ENCODE assay signal across 25 cellular contexts in the genomic region with DNA sequence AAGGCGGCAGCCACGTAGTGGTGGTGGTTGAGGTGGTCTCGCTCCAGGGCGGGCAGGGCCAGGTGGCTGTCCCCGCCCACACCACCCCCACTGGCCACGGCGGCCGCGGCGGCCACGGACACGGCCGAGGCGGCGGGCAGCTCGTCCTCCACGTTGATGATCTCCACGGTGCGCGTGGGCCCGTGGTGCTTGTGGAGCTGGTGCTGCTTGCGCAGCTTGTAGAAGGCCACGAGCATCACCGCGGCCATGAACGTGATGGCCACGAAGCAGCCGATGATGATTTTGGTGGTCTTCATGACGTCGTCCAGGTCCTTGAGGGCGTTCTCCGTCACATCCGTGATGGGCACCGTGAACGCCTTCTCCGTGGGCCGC. TPM values are rescaled to one million over a fixed set of nuclear protein-coding genes. Genes with fewer than 3 reads are reported as not detected.
DNase-seq lines count a peak whose midpoint lies in the region; ATAC-seq, FAIRE-seq and TF ChIP-seq lines count a peak whose summit lies in the region.
"Had no signal": no experiment of that assay in that cellular context is flagged by ENCODE, and none has a peak within 500 bp of the region (broad histone marks: within the 10 kb centered on the region; RNA-seq: fewer than 3 reads in every experiment).

No MANE protein-coding gene starts in this region.

- no peak for TF ChIP-seq EP300 in K562 (IDR thresholded peaks at IDR 0.05; ENCODE audit: low read length)

- POLR2A ChIA-PET in K562 (lab: Yijun Ruan, JAX) = no interaction called here

- no peak overlapping the region for H2AFZ ChIP-seq in K562 (ENCODE audit: low read depth, low read length)
- H2AFZ ChIP-seq in neuronal stem cell (ENCODE audit: low read length) = no peak overlapping the region
- H2AFZ ChIP-seq: GM23248 had no signal

- no peak for TF ChIP-seq CTCF in GM20000 (IDR thresholded peaks at IDR 0.05; ENCODE audit: extremely low read depth, missing control alignments)
- no peak for TF ChIP-seq CTCF in K562 (IDR thresholded peaks at IDR 0.05 in 2 of 3, conservative IDR thresholded peaks at IDR 0.05 in 1 of 3; ENCODE audit: insufficient read depth in 2 of 3, low read depth in 1 of 3, low read length in 3 of 3)
- no peak for TF ChIP-seq CTCF in endodermal cell (conservative IDR thresholded peaks at IDR 0.05)

- H3K4me2 ChIP-seq in K562 (ENCODE audit: insufficient read depth, low read length) = no peak overlapping the region
- H3K4me2 ChIP-seq in neuronal stem cell (ENCODE audit: insufficient read depth, low read length, poor library complexity, severe bottlenecking) = no peak overlapping the region
- H3K4me2 ChIP-seq: BLaER1 treated with 17β-estradiol and CSF1 and Interleukin-3, amounts not matched to agents 10 nM and 100 nM had no signal

- H2BK120ac ChIP-seq in neuronal stem cell (ENCODE audit: low read depth, low read length) = no peak overlapping the region

- H3K4me3 ChIP-seq in K562 = no peak overlapping the region
- no peak overlapping the region for H3K4me3 ChIP-seq in endodermal cell (ENCODE audit: low read length)
- no peak overlapping the region for H3K4me3 ChIP-seq in neuronal stem cell (ENCODE audit: low read length in 2 of 2)
- H3K4me3 ChIP-seq: BLaER1 treated with 17β-estradiol and CSF1 and Interleukin-3, amounts not matched to agents 10 nM and 100 nM; GM12878; GM23248 had no signal

- H3K27me3 Mint-ChIP-seq in endodermal cell (ENCODE audit: insufficient read depth) = peaks cover 44% of the 10 kb centered on the region

- no peak for FAIRE-seq in K562 (lab: Jason Lieb, UNC)
- FAIRE-seq: A549, D721Med, GM12878 had no signal

- peak overlapping the region; percentile 22 for H2BK12ac ChIP-seq in neuronal stem cell (ENCODE audit: low read length)

- no peak overlapping the region for H3K18ac ChIP-seq in neuronal stem cell (ENCODE audit: low read length)

- WGBS in K562 (ENCODE audit: insufficient coverage, low coverage, missing lambda C conversion rate) = 77% methylated on average over 6 of the region's 37 CpGs
- WGBS in endodermal cell (ENCODE audit: insufficient coverage in 1 of 2, insufficient read length in 1 of 2), 2 experiments = 89 to 95% methylated on average over 24 to 37 of the region's 37 CpGs
- no CpG with 5 or more reads among the region's 37 CpGs for WGBS in neuronal stem cell (ENCODE audit: extremely low coverage in 2 of 2, insufficient read length in 2 of 2, insufficient replicate concordance in 1 of 2), 2 donors

- no peak overlapping the region for H3K4me3 Mint-ChIP-seq in endodermal cell
- H3K4me3 Mint-ChIP-seq: CD14-positive monocyte; CD4-positive, alpha-beta T cell; CD8-positive, alpha-beta memory T cell; H9 had no signal

- H4K91ac ChIP-seq in neuronal stem cell (ENCODE audit: low read depth, low read length, poor library complexity) = no peak overlapping the region

- H3K27ac Mint-ChIP-seq in endodermal cell = no peak overlapping the region
- H3K27ac Mint-ChIP-seq: CD14-positive monocyte; CD4-positive, alpha-beta T cell had no signal

- H3K79me1 ChIP-seq in neuronal stem cell (ENCODE audit: low read depth, low read length) = peaks cover 17% of the 10 kb centered on the region

- no peaks in the 10 kb centered on the region for H3K79me2 ChIP-seq in K562 (ENCODE audit: control insufficient read depth, insufficient read depth, low read length)

- peaks cover 0 to 37% of the 10 kb centered on the region in 2 experiments; a peak in 2 of 5 replicates for H3K4me1 ChIP-seq in K562 (replicated peaks in 1 of 2; ENCODE audit: control insufficient read depth in 2 of 2, insufficient read depth in 2 of 2, low read length in 2 of 2)
- no peaks in the 10 kb centered on the region for H3K4me1 ChIP-seq in endodermal cell (ENCODE audit: control insufficient read depth, insufficient read depth, low read length)
- peaks cover 17 to 19% of the 10 kb centered on the region in 2 donors for H3K4me1 ChIP-seq in neuronal stem cell (ENCODE audit: control insufficient read depth in 2 of 2, insufficient read depth in 1 of 2, low read depth in 1 of 2, low read length in 2 of 2)

- BruUV-seq in K562 (replicated peaks; lab: Mats Ljungman, UMichigan) = no TSS peak

- no peak overlapping the region for H2BK15ac ChIP-seq in neuronal stem cell (ENCODE audit: low read length)

- H4K20me1 ChIP-seq in K562 (replicated peaks; ENCODE audit: control insufficient read depth, insufficient read depth, low read length) = no peaks in the 10 kb centered on the region
- H4K20me1 ChIP-seq: BLaER1 treated with 17β-estradiol and CSF1 and Interleukin-3, amounts not matched to agents 10 nM and 100 nM had no signal

- TF ChIP-seq RAD21 in K562 (CRISPR knock-in tag; conservative IDR thresholded peaks at IDR 0.05 in 1 of 2, IDR thresholded peaks at IDR 0.05 in 1 of 2) = no peak

- H3K27me3 ChIP-seq in K562 (ENCODE audit: control insufficient read depth in 2 of 2, insufficient read depth in 2 of 2, low read length in 2 of 2) = no peaks in the 10 kb centered on the region
- no peaks in the 10 kb centered on the region for H3K27me3 ChIP-seq in endodermal cell (ENCODE audit: control insufficient read depth, insufficient read depth, low read length, poor library complexity, severe bottlenecking)
- no peaks in the 10 kb centered on the region for H3K27me3 ChIP-seq in neuronal stem cell (ENCODE audit: control insufficient read depth in 3 of 3, insufficient read depth in 3 of 3, low read depth in 1 of 3, low read length in 3 of 3)
- H3K27me3 ChIP-seq: BE2C; BLaER1 treated with 17β-estradiol and CSF1 and Interleukin-3, amounts not matched to agents 10 nM and 100 nM had no signal

- no peaks in the 10 kb centered on the region for H3K9me3 ChIP-seq in K562 (replicated peaks; ENCODE audit: control insufficient read depth, insufficient read depth, low read depth, low read length)
- no peaks in the 10 kb centered on the region for H3K9me3 ChIP-seq in endodermal cell (ENCODE audit: control insufficient read depth, low read length)
- peaks cover 0 to 9% of the 10 kb centered on the region in 2 donors for H3K9me3 ChIP-seq in neuronal stem cell (replicated peaks in 1 of 2; ENCODE audit: control insufficient read depth in 2 of 2, insufficient read depth in 1 of 2, low read depth in 1 of 2, low read length in 2 of 2)
- H3K9me3 ChIP-seq: A549, BE2C had no signal

- H3K9ac ChIP-seq in K562 (ENCODE audit: insufficient read depth in 1 of 2, low read depth in 2 of 2, low read length in 2 of 2) = no peak overlapping the region
- no peak overlapping the region for H3K9ac ChIP-seq in endodermal cell (ENCODE audit: extremely low read depth, low read length, poor library complexity, severe bottlenecking)
- H3K9ac ChIP-seq in neuronal stem cell (ENCODE audit: low read depth, low read length, poor library complexity) = peak overlapping the region; percentile 50
- H3K9ac ChIP-seq: BLaER1 treated with 17β-estradiol and CSF1 and Interleukin-3, amounts not matched to agents 10 nM and 100 nM; GM23248 had no signal

- H3K36me3 ChIP-seq in K562 (ENCODE audit: control insufficient read depth, insufficient read depth, low read length) (no peaks in the 10 kb centered on the region), endodermal cell (ENCODE audit: control insufficient read depth, insufficient read depth, low read length) (no peaks in the 10 kb centered on the region), neuronal stem cell (replicated peaks in 1 of 2; ENCODE audit: control insufficient read depth in 2 of 2, insufficient read depth in 2 of 2, low read length in 2 of 2) (peaks cover 27 to 40% of the 10 kb centered on the region in 2 donors)
- H3K36me3 ChIP-seq: BE2C had no signal

- H4K8ac ChIP-seq in neuronal stem cell (ENCODE audit: low read depth, low read length) = peak overlapping the region; percentile 92

- intact Hi-C loops in K562 (cut with micrococcal nuclease) = no loop called here

- DNase-seq in GM20000 (ENCODE audit: low spot score) (peak; percentile 43), K562 (ENCODE audit: extremely low read depth in 1 of 4, low spot score in 3 of 4) (no peak), endodermal cell (peak; percentile 33), neuronal stem cell (ENCODE audit: low spot score) (no peak), ureter (ENCODE audit: low spot score) (no peak)
- DNase-seq: 8988T; ACHN; AML-193; BE2C; CD4-positive, alpha-beta T cell; DMS 273 treated with DMSO at 0.1 percent for 48 hours; DMS79; EL; GDM1; GM23248; H9 had no signal

- CTCF ChIA-PET in K562 (lab: Yijun Ruan, JAX; ENCODE audit: low intra/inter-chr PET ratio) = no interaction called here

- peak overlapping the region; percentile 56 for H3K14ac ChIP-seq in neuronal stem cell (ENCODE audit: low read length)

- H3K4me1 Mint-ChIP-seq in endodermal cell = no peaks in the 10 kb centered on the region
- H3K4me1 Mint-ChIP-seq: CD14-positive monocyte had no signal

- no peak for TF ChIP-seq POLR2A in K562 (conservative IDR thresholded peaks at IDR 0.05)

- H3K27ac ChIP-seq in K562 (ENCODE audit: extremely low read depth, low read depth, low read length) = no peak overlapping the region
- H3K27ac ChIP-seq in endodermal cell (ENCODE audit: low read depth, low read length) = no peak overlapping the region
- H3K27ac ChIP-seq in neuronal stem cell (replicated peaks; ENCODE audit: low read length) = no peak overlapping the region
- H3K27ac ChIP-seq: BLaER1 treated with 17β-estradiol and CSF1 and Interleukin-3, amounts not matched to agents 10 nM and 100 nM; GM23248 had no signal

- no peak overlapping the region for H3K23ac ChIP-seq in neuronal stem cell (ENCODE audit: low read depth, low read length, poor library complexity)

- H2AK5ac ChIP-seq in neuronal stem cell (ENCODE audit: low read depth, low read length) = no peak overlapping the region

- ATAC-seq in K562 (no peak), HG03354 (IDR thresholded peaks at IDR 0.05; ENCODE audit: poor library complexity, severe bottlenecking, unreplicated experiment) (no peak), GM18868 (IDR thresholded peaks at IDR 0.05; ENCODE audit: unreplicated experiment) (no peak)
- ATAC-seq: GM12878 had no signal

- no peak overlapping the region for H3K4ac ChIP-seq in neuronal stem cell (ENCODE audit: low read length)

- in situ Hi-C loops in K562 (cut with MboI) = no loop called here

- H3K9me3 Mint-ChIP-seq in endodermal cell = peaks cover 5% of the 10 kb centered on the region
- H3K9me3 Mint-ChIP-seq: CD4-positive, alpha-beta T cell; CD8-positive, alpha-beta memory T cell; H9 had no signal

- no peaks in the 10 kb centered on the region for H3K9me1 ChIP-seq in K562 (ENCODE audit: control insufficient read depth, insufficient read depth, low read length)

- no peaks in the 10 kb centered on the region for H3K36me3 Mint-ChIP-seq in endodermal cell (ENCODE audit: low read depth)
- H3K36me3 Mint-ChIP-seq: CD14-positive monocyte; CD8-positive, alpha-beta memory T cell had no signal

- H2BK5ac ChIP-seq in neuronal stem cell (ENCODE audit: low read length) = peak overlapping the region; percentile 75

RNA-seq across cellular contexts. Expression of a gene that starts 4.0 kb away (rescaled TPM):
- not detected in 2 replicates for total RNA-seq in K562 (2011; cell fraction: chromatin; rRNA removed; ENCODE audit: low replicate concordance)
- not detected in 2 replicates for total RNA-seq in K562 (2011; cell fraction: nucleolus; rRNA removed)
- not detected in 2 replicates for total RNA-seq in K562 (2011; cell fraction: nucleoplasm; rRNA removed)
- total RNA-seq in K562 (2014; rRNA removed) (not detected in 2 replicates), K562 (2014; rRNA removed; fragmentation: Illumina TruSeq; extraction: Trizol) (not detected in 2 replicates), K562 (2015; rRNA removed; fragmentation: Illumina TruSeq; extraction: Trizol) (not detected in 2 replicates), K562 (2021) (not detected in 2 replicates), endodermal cell (not detected), ureter (not detected)
- polyA plus RNA-seq in K562 (2011; rRNA removed) (not detected in 2 replicates), K562 (2014; fragmentation: Illumina TruSeq; extraction: Trizol) (not detected in 2 replicates), K562 (2014; fragmentation: Nextera tagmentation; extraction: Ambion mirVana) (not detected), K562 (2014; rRNA removed) (not detected in 2 replicates)
- polyA plus RNA-seq in K562 (2011; cell fraction: cytosol; rRNA removed) = not detected in 2 replicates
- polyA plus RNA-seq in K562 (2011; cell fraction: nucleus; rRNA removed) = not detected in 2 replicates
- 0.39 and 0.40 TPM in 2 replicates for polyA plus RNA-seq in K562 (2012)
- polyA minus RNA-seq in K562 (2011; rRNA and poly(A)+ RNA removed) = not detected in 2 replicates
- polyA minus RNA-seq in K562 (2011; cell fraction: cytosol; rRNA and poly(A)+ RNA removed) = not detected in 2 replicates
- not detected in 2 replicates for polyA minus RNA-seq in K562 (2011; cell fraction: nucleus; rRNA and poly(A)+ RNA removed)
- polyA plus RNA-seq in endodermal cell (2013, experiment 1 of 2) = not detected
- not detected for polyA plus RNA-seq in endodermal cell (2013, experiment 2 of 2)
- not detected for polyA plus RNA-seq in neuronal stem cell (2013, experiment 1 of 2)
- not detected for polyA plus RNA-seq in neuronal stem cell (2013, experiment 2 of 2)
- total RNA-seq: CD4-positive, alpha-beta T cell; CD8-positive, alpha-beta memory T cell; GM12878; GM23248; H4; H9 had no signal
- polyA plus RNA-seq: A549; CD14-positive monocyte; CD8-positive, alpha-beta memory T cell; GM12878; GM23248 had no signal

RNA-seq across cellular contexts. Expression of a gene that starts 6.7 kb away (rescaled TPM):
- 2.5 TPM in 1 of 2 replicates, not detected in the other for total RNA-seq in K562 (2011; cell fraction: chromatin; rRNA removed; ENCODE audit: low replicate concordance)
- 1.2 and 1.8 TPM in 2 replicates for total RNA-seq in K562 (2011; cell fraction: nucleolus; rRNA removed)
- total RNA-seq in K562 (2011; cell fraction: nucleoplasm; rRNA removed) = 3.2 and 4.7 TPM in 2 replicates
- 12.0 and 15.5 TPM in 2 replicates for total RNA-seq in K562 (2014; rRNA removed)
- total RNA-seq in K562 (2014; rRNA removed; fragmentation: Illumina TruSeq; extraction: Trizol) = 0.55 and 0.61 TPM in 2 replicates
- 3.1 and 4.5 TPM in 2 replicates for total RNA-seq in K562 (2015; rRNA removed; fragmentation: Illumina TruSeq; extraction: Trizol)
- total RNA-seq in K562 (2021) = 13.6 and 17.8 TPM in 2 replicates
- polyA plus RNA-seq in K562 (2011; rRNA removed) = 3.3 and 3.8 TPM in 2 replicates
- 7.6 and 42.8 TPM in 2 replicates for polyA plus RNA-seq in K562 (2011; cell fraction: cytosol; rRNA removed)
- 3.9 and 12.6 TPM in 2 replicates for polyA plus RNA-seq in K562 (2011; cell fraction: nucleus; rRNA removed)
- polyA plus RNA-seq in K562 (2012) = 10.4 and 14.8 TPM in 2 replicates
- polyA plus RNA-seq in K562 (2014; fragmentation: Illumina TruSeq; extraction: Trizol) = 1.3 and 3.3 TPM in 2 replicates
- polyA plus RNA-seq in K562 (2014; fragmentation: Nextera tagmentation; extraction: Ambion mirVana) = under 1 TPM; 0.06 to 0.95 TPM
- 12.5 and 14.4 TPM in 2 replicates for polyA plus RNA-seq in K562 (2014; rRNA removed)
- polyA minus RNA-seq in K562 (2011; rRNA and poly(A)+ RNA removed) = 0.32 and 0.66 TPM in 2 replicates
- 4.2 and 5.2 TPM in 2 replicates for polyA minus RNA-seq in K562 (2011; cell fraction: cytosol; rRNA and poly(A)+ RNA removed)
- polyA minus RNA-seq in K562 (2011; cell fraction: nucleus; rRNA and poly(A)+ RNA removed) = 1.8 and 3.6 TPM in 2 replicates
- 10 to 100 TPM; 12.1 to 13.7 TPM for total RNA-seq in endodermal cell
- polyA plus RNA-seq in endodermal cell (2013, experiment 1 of 2) = 5.6 TPM
- polyA plus RNA-seq in endodermal cell (2013, experiment 2 of 2) = 4.8 TPM
- 2.7 TPM for polyA plus RNA-seq in neuronal stem cell (2013, experiment 1 of 2)
- 2.8 TPM for polyA plus RNA-seq in neuronal stem cell (2013, experiment 2 of 2)
- total RNA-seq in ureter = 26.6 TPM

RNA-seq across cellular contexts. Expression of a gene that starts 41.0 kb away (rescaled TPM):
- 0.49 TPM in 1 of 2 replicates, not detected in the other for total RNA-seq in K562 (2011; cell fraction: chromatin; rRNA removed; ENCODE audit: low replicate concordance)
- 0.39 TPM in 1 of 2 replicates, not detected in the other for total RNA-seq in K562 (2011; cell fraction: nucleolus; rRNA removed)
- not detected in 2 replicates for total RNA-seq in K562 (2011; cell fraction: nucleoplasm; rRNA removed)
- total RNA-seq in K562 (2014; rRNA removed) = 0.23 and 0.33 TPM in 2 replicates
- not detected in 2 replicates for total RNA-seq in K562 (2014; rRNA removed; fragmentation: Illumina TruSeq; extraction: Trizol)
- 0.47 TPM in 1 of 2 replicates, not detected in the other for total RNA-seq in K562 (2015; rRNA removed; fragmentation: Illumina TruSeq; extraction: Trizol)
- 0.31 and 0.82 TPM in 2 replicates for total RNA-seq in K562 (2021)
- polyA plus RNA-seq in K562 (2011; rRNA removed) = 0.10 and 0.26 TPM in 2 replicates
- polyA plus RNA-seq in K562 (2011; cell fraction: cytosol; rRNA removed) = 0.59 and 0.78 TPM in 2 replicates
- 0.22 and 0.38 TPM in 2 replicates for polyA plus RNA-seq in K562 (2011; cell fraction: nucleus; rRNA removed)
- 0.49 and 0.83 TPM in 2 replicates for polyA plus RNA-seq in K562 (2012)
- polyA plus RNA-seq in K562 (2014; fragmentation: Illumina TruSeq; extraction: Trizol) = 0.57 and 0.59 TPM in 2 replicates
- polyA plus RNA-seq in K562 (2014; fragmentation: Nextera tagmentation; extraction: Ambion mirVana) = under 1 TPM in 1 of 2 experiments, not detected in 1; 0.13 TPM
- polyA plus RNA-seq in K562 (2014; rRNA removed) = 0.16 and 0.17 TPM in 2 replicates
- polyA minus RNA-seq in K562 (2011; rRNA and poly(A)+ RNA removed) = not detected in 2 replicates
- 1.4 TPM in 1 of 2 replicates, not detected in the other for polyA minus RNA-seq in K562 (2011; cell fraction: cytosol; rRNA and poly(A)+ RNA removed)
- 0.27 TPM in 1 of 2 replicates, not detected in the other for polyA minus RNA-seq in K562 (2011; cell fraction: nucleus; rRNA and poly(A)+ RNA removed)
- total RNA-seq in endodermal cell = 1 to 10 TPM; 8.3 to 9.5 TPM
- polyA plus RNA-seq in endodermal cell (2013, experiment 1 of 2) = 1.7 TPM
- polyA plus RNA-seq in endodermal cell (2013, experiment 2 of 2) = 2.4 TPM
- 9.4 TPM for polyA plus RNA-seq in neuronal stem cell (2013, experiment 1 of 2)
- 8.0 TPM for polyA plus RNA-seq in neuronal stem cell (2013, experiment 2 of 2)
- 1.9 TPM for total RNA-seq in ureter
- total RNA-seq: GM12878, GM23248 had no signal

RNA-seq across cellular contexts. Expression of a gene that starts 41.4 kb away (rescaled TPM):
- total RNA-seq in K562 (2011; cell fraction: chromatin; rRNA removed; ENCODE audit: low replicate concordance) = 22.6 and 40.4 TPM in 2 replicates
- total RNA-seq in K562 (2011; cell fraction: nucleolus; rRNA removed) = 43.2 and 45.7 TPM in 2 replicates
- total RNA-seq in K562 (2011; cell fraction: nucleoplasm; rRNA removed) = 27.7 and 40.1 TPM in 2 replicates
- total RNA-seq in K562 (2014; rRNA removed) = 40.4 and 48.9 TPM in 2 replicates
- 6.1 and 7.4 TPM in 2 replicates for total RNA-seq in K562 (2014; rRNA removed; fragmentation: Illumina TruSeq; extraction: Trizol)
- 25.2 and 25.8 TPM in 2 replicates for total RNA-seq in K562 (2015; rRNA removed; fragmentation: Illumina TruSeq; extraction: Trizol)
- total RNA-seq in K562 (2021) = 42.5 and 46.0 TPM in 2 replicates
- polyA plus RNA-seq in K562 (2011; rRNA removed) = 12.4 and 13.7 TPM in 2 replicates
- polyA plus RNA-seq in K562 (2011; cell fraction: cytosol; rRNA removed) = 18.3 and 54.3 TPM in 2 replicates
- polyA plus RNA-seq in K562 (2011; cell fraction: nucleus; rRNA removed) = 13.8 and 24.8 TPM in 2 replicates
- 37.9 TPM in 2 replicates for polyA plus RNA-seq in K562 (2012)
- 13.1 and 27.3 TPM in 2 replicates for polyA plus RNA-seq in K562 (2014; fragmentation: Illumina TruSeq; extraction: Trizol)
- polyA plus RNA-seq in K562 (2014; fragmentation: Nextera tagmentation; extraction: Ambion mirVana) = 1 to 10 TPM; 1.4 to 2.9 TPM
- 34.5 and 38.2 TPM in 2 replicates for polyA plus RNA-seq in K562 (2014; rRNA removed)
- 1.9 and 3.7 TPM in 2 replicates for polyA minus RNA-seq in K562 (2011; rRNA and poly(A)+ RNA removed)
- 14.7 and 15.0 TPM in 2 replicates for polyA minus RNA-seq in K562 (2011; cell fraction: cytosol; rRNA and poly(A)+ RNA removed)
- 6.4 and 6.7 TPM in 2 replicates for polyA minus RNA-seq in K562 (2011; cell fraction: nucleus; rRNA and poly(A)+ RNA removed)
- total RNA-seq in endodermal cell = 100 to 1,000 TPM; 119 to 123 TPM
- polyA plus RNA-seq in endodermal cell (2013, experiment 1 of 2) = 88.6 TPM
- polyA plus RNA-seq in endodermal cell (2013, experiment 2 of 2) = 88.0 TPM
- polyA plus RNA-seq in neuronal stem cell (2013, experiment 1 of 2) = 57.0 TPM
- polyA plus RNA-seq in neuronal stem cell (2013, experiment 2 of 2) = 55.4 TPM
- total RNA-seq in ureter = 94.0 TPM

RNA-seq across cellular contexts. Expression of a gene that starts 50.5 kb away (rescaled TPM):
- total RNA-seq in K562 (2011; cell fraction: chromatin; rRNA removed; ENCODE audit: low replicate concordance) = 1.8 and 10.9 TPM in 2 replicates
- total RNA-seq in K562 (2011; cell fraction: nucleolus; rRNA removed) = 7.1 and 16.3 TPM in 2 replicates
- total RNA-seq in K562 (2011; cell fraction: nucleoplasm; rRNA removed) = 5.1 and 6.8 TPM in 2 replicates
- 2.9 TPM in 2 replicates for total RNA-seq in K562 (2014; rRNA removed)
- 0.10 and 0.18 TPM in 2 replicates for total RNA-seq in K562 (2014; rRNA removed; fragmentation: Illumina TruSeq; extraction: Trizol)
- total RNA-seq in K562 (2015; rRNA removed; fragmentation: Illumina TruSeq; extraction: Trizol) = 1.1 TPM in 2 replicates
- total RNA-seq in K562 (2021) = 9.5 and 9.6 TPM in 2 replicates
- 3.0 and 4.0 TPM in 2 replicates for polyA plus RNA-seq in K562 (2011; rRNA removed)
- polyA plus RNA-seq in K562 (2011; cell fraction: cytosol; rRNA removed) = 3.9 and 17.2 TPM in 2 replicates
- polyA plus RNA-seq in K562 (2011; cell fraction: nucleus; rRNA removed) = 2.5 and 6.6 TPM in 2 replicates
- 4.6 and 8.7 TPM in 2 replicates for polyA plus RNA-seq in K562 (2012)
- 0.21 and 2.7 TPM in 2 replicates for polyA plus RNA-seq in K562 (2014; fragmentation: Illumina TruSeq; extraction: Trizol)
- not detected for polyA plus RNA-seq in K562 (2014; fragmentation: Nextera tagmentation; extraction: Ambion mirVana)
- polyA plus RNA-seq in K562 (2014; rRNA removed) = 2.0 and 3.1 TPM in 2 replicates
- polyA minus RNA-seq in K562 (2011; rRNA and poly(A)+ RNA removed) = 1.5 and 2.8 TPM in 2 replicates
- polyA minus RNA-seq in K562 (2011; cell fraction: cytosol; rRNA and poly(A)+ RNA removed) = 15.2 and 16.2 TPM in 2 replicates
- polyA minus RNA-seq in K562 (2011; cell fraction: nucleus; rRNA and poly(A)+ RNA removed) = 1.9 and 2.2 TPM in 2 replicates
- total RNA-seq in endodermal cell = 1 to 10 TPM; 2.3 to 7.0 TPM
- polyA plus RNA-seq in endodermal cell (2013, experiment 1 of 2) = 48.9 TPM
- polyA plus RNA-seq in endodermal cell (2013, experiment 2 of 2) = 53.8 TPM
- polyA plus RNA-seq in neuronal stem cell (2013, experiment 1 of 2) = 78.7 TPM
- 78.4 TPM for polyA plus RNA-seq in neuronal stem cell (2013, experiment 2 of 2)
- total RNA-seq in ureter = 4.7 TPM
- total RNA-seq: CD4-positive, alpha-beta T cell; CD8-positive, alpha-beta memory T cell; GM12878; GM23248 had no signal
- polyA plus RNA-seq: CD14-positive monocyte; CD8-positive, alpha-beta memory T cell; GM23248 had no signal

Comparison
In these comparisons a context has a peak if more than half of its experiments do, and no peak if none do; other contexts are left out.
1. DNase-seq: peak in GM20000 (single experiment) and endodermal cell (single experiment); none in K562 (0 of 4), neuronal stem cell (single experiment) and ureter (single experiment).